ENCODE assay signal across 9 cellular contexts in genomic region chrX:3192835-3193234, GRCh38.
"Had no signal": no experiment of that assay in that cellular context is flagged by ENCODE, and none has a peak within 500 bp of the region (broad histone marks: within the 10 kb centered on the region; RNA-seq: fewer than 3 reads in every experiment).

No MANE protein-coding gene starts in this region.

- H3K9ac ChIP-seq: GM23248 had no signal

- DNase-seq: H9, HFFc6, KG1 had no signal

- FAIRE-seq: H1, H54, HepG2 had no signal

- H3K4me3 ChIP-seq: GM23248 had no signal

- H3K27ac ChIP-seq: HL-60 had no signal

- H3K9me3 Mint-ChIP-seq: HFFc6 had no signal

- H3K27ac Mint-ChIP-seq: HFFc6 had no signal

- H3K4me3 Mint-ChIP-seq: H9, HFFc6 had no signal

- ATAC-seq: HCT116, HepG2 had no signal
